In genomic region chr15:99703603-99704443, GRCh38 we compare ENCODE assay signal across 8 cellular contexts. TPM values are rescaled to one million over a fixed set of nuclear protein-coding genes. Genes with fewer than 3 reads are reported as not detected.
DNase-seq lines count a peak whose midpoint lies in the region; ATAC-seq and TF ChIP-seq lines count a peak whose summit lies in the region.

No MANE protein-coding gene starts in this region.

- no peak for TF ChIP-seq POLR2A in body of pancreas (IDR thresholded peaks at IDR 0.05)

- intact Hi-C loops in body of pancreas (cut with DNase I) = no loop called here

- no peaks in the 10 kb centered on the region for H3K36me3 ChIP-seq in body of pancreas (replicated peaks in 1 of 2; ENCODE audit: insufficient read depth in 1 of 2, low read depth in 2 of 2)

- H3K27me3 ChIP-seq in body of pancreas = no peaks in the 10 kb centered on the region

- H3K9me3 ChIP-seq in body of pancreas = no peaks in the 10 kb centered on the region

- H3K4me1 Mint-ChIP-seq in stimulated activated naive B cell treated with anti-CD40 and anti-IgM and Interleukin-4, amounts not matched to agents 10 μg/mL and 1 μg/mL and 100 μg/mL, for 72 hours = peaks cover 13 to 30% of the 10 kb centered on the region in 2 donors

- H3K4me3 ChIP-seq in GM12865 (ENCODE audit: low read depth, low read length) = no peak overlapping the region
- H3K4me3 ChIP-seq in body of pancreas = no peak overlapping the region

- WGBS in body of pancreas, 2 donors = 3% methylated on average over 7 of the region's 7 CpGs

- H3K27ac Mint-ChIP-seq in stimulated activated naive B cell treated with anti-CD40 and anti-IgM and Interleukin-4, amounts not matched to agents 10 μg/mL and 1 μg/mL and 100 μg/mL, for 72 hours = peak overlapping the region; percentile 37

- no peaks in the 10 kb centered on the region for H3K27me3 Mint-ChIP-seq in stimulated activated naive B cell treated with anti-CD40 and anti-IgM and Interleukin-4, amounts not matched to agents 10 μg/mL and 1 μg/mL and 100 μg/mL, for 72 hours

- peak; percentile 11 for TF ChIP-seq CTCF in GM12865 (IDR thresholded peaks at IDR 0.05; ENCODE audit: insufficient read depth, low read depth, low read length, missing control alignments)
- TF ChIP-seq CTCF in body of pancreas (IDR thresholded peaks at IDR 0.05) = peak in 6 of 7 experiments; percentile 50 to 88 (median 81)

- H3K9me3 Mint-ChIP-seq in stimulated activated naive B cell treated with anti-CD40 and anti-IgM and Interleukin-4, amounts not matched to agents 10 μg/mL and 1 μg/mL and 100 μg/mL, for 72 hours = no peaks in the 10 kb centered on the region

- H3K27ac ChIP-seq in body of pancreas = peak overlapping the region; percentile 71 to 88 (median 83)

- peak; percentile 49 for ATAC-seq in HG02840 (IDR thresholded peaks at IDR 0.05; ENCODE audit: low FRiP score, unreplicated experiment)
- ATAC-seq in body of pancreas = peak; percentile 95
- ATAC-seq in stimulated activated naive B cell treated with anti-CD40 and anti-IgM and Interleukin-4, amounts not matched to agents 10 μg/mL and 1 μg/mL and 100 μg/mL, for 72 hours (replicated peaks) = peak; percentile 19 to 53

- peak; percentile 74 for DNase-seq in AG08395 (ENCODE audit: low spot score)
- DNase-seq in GM12865 (ENCODE audit: low read depth) = peak; percentile 63
- DNase-seq in NCI-H2171 treated with DMSO at 0.1 percent for 48 hours (lab: John Stamatoyannopoulos, UW) = peak; percentile 36
- peak; percentile 52 to 75 (median 58) for DNase-seq in body of pancreas
- DNase-seq in inferior parietal cortex (ENCODE audit: extremely low spot score) = peak; percentile 66
- no peak for DNase-seq in stimulated activated naive B cell treated with anti-CD40 and anti-IgM and Interleukin-4, amounts not matched to agents 10 μg/mL and 1 μg/mL and 100 μg/mL, for 72 hours
- DNase-seq in occipital lobe (lab: John Stamatoyannopoulos, UW) = no peak

- H3K36me3 Mint-ChIP-seq in stimulated activated naive B cell treated with anti-CD40 and anti-IgM and Interleukin-4, amounts not matched to agents 10 μg/mL and 1 μg/mL and 100 μg/mL, for 72 hours = peaks cover 25 to 38% of the 10 kb centered on the region in 2 donors

- no peak overlapping the region for H3K4me3 Mint-ChIP-seq in stimulated activated naive B cell treated with anti-CD40 and anti-IgM and Interleukin-4, amounts not matched to agents 10 μg/mL and 1 μg/mL and 100 μg/mL, for 72 hours

- H3K4me1 ChIP-seq in body of pancreas = peaks cover 45% of the 10 kb centered on the region

RNA-seq across cellular contexts. Expression of gene LYSMD4, which starts 29.4 kb away (rescaled TPM):
- total RNA-seq in body of pancreas = 10 to 100 TPM in 1 of 2 donors, under 1 TPM in 1; 0.66 to 12.5 TPM
- total RNA-seq in occipital lobe = 23.9 TPM

Comparison
In these comparisons a context has a peak if more than half of its experiments do, and no peak if none do; other contexts are left out.
1. DNase-seq: peak in AG08395 (single experiment), GM12865 (single experiment), NCI-H2171 treated with DMSO at 0.1 percent for 48 hours (single experiment), body of pancreas (4 of 4) and inferior parietal cortex (single experiment); none in stimulated activated naive B cell treated with anti-CD40 and anti-IgM and Interleukin-4, amounts not matched to agents 10 μg/mL and 1 μg/mL and 100 μg/mL, for 72 hours (single experiment) and occipital lobe (single experiment).
2. ATAC-seq: peak in every context shown above with its lines; median percentile 95 in body of pancreas; 49 in HG02840; 36 in stimulated activated naive B cell treated with anti-CD40 and anti-IgM and Interleukin-4, amounts not matched to agents 10 μg/mL and 1 μg/mL and 100 μg/mL, for 72 hours.